Comparison of ENCODE assay signal across 9 cellular contexts in genomic region chr13:36344886-36345437, GRCh38. TPM values are rescaled to one million over a fixed set of nuclear protein-coding genes. Genes with fewer than 3 reads are reported as not detected.
DNase-seq lines count a peak whose midpoint lies in the region; TF ChIP-seq lines count a peak whose summit lies in the region.
"Had no signal": no experiment of that assay in that cellular context is flagged by ENCODE, and none has a peak within 500 bp of the region (broad histone marks: within the 10 kb centered on the region; RNA-seq: fewer than 3 reads in every experiment).

No MANE protein-coding gene starts in this region.

- H3K4me1 Mint-ChIP-seq in activated CD4-positive, alpha-beta T cell treated with anti-CD3 and anti-CD28 coated beads, Interleukin-2, amount 10 ng/mL, durations not matched to agents 24 days and 14 days, result peaks cover 18% of the 10 kb centered on the region
- H3K4me1 Mint-ChIP-seq in endothelial cell (ENCODE audit: unreplicated experiment) (no peaks in the 10 kb centered on the region), nephron (peaks cover 37% of the 10 kb centered on the region)

- no peak overlapping the region for H2AFZ ChIP-seq in MM.1S (ENCODE audit: low read length)

- no peaks in the 10 kb centered on the region for H3K27me3 ChIP-seq in MM.1S (replicated peaks; ENCODE audit: insufficient read depth, low read length)

- H4K20me1 ChIP-seq in MM.1S (ENCODE audit: insufficient read depth, low read length), result no peaks in the 10 kb centered on the region

- H3K9me2 ChIP-seq in MM.1S (replicated peaks; ENCODE audit: insufficient read depth, low read length), result no peaks in the 10 kb centered on the region

- peaks cover 4% of the 10 kb centered on the region for H3K36me3 Mint-ChIP-seq in activated CD4-positive, alpha-beta T cell treated with anti-CD3 and anti-CD28 coated beads, Interleukin-2, amount 10 ng/mL, durations not matched to agents 24 days and 14 days (ENCODE audit: low read depth)
- H3K36me3 Mint-ChIP-seq in endothelial cell (ENCODE audit: low read depth, unreplicated experiment), result peaks cover 4% of the 10 kb centered on the region
- H3K36me3 Mint-ChIP-seq in nephron (ENCODE audit: low read depth), result no peaks in the 10 kb centered on the region

- in situ Hi-C loops in SK-MEL-5 (cut with HindIII; ENCODE audit: low pct_unique_long_range_greater_than_20kb, low sequenced_read_pairs), result no loop called here

- peak overlapping the region; percentile 92 for H3K27ac Mint-ChIP-seq in activated CD4-positive, alpha-beta T cell treated with anti-CD3 and anti-CD28 coated beads, Interleukin-2, amount 10 ng/mL, durations not matched to agents 24 days and 14 days
- H3K27ac Mint-ChIP-seq in endothelial cell (ENCODE audit: unreplicated experiment), result peak overlapping the region; percentile 31
- peak overlapping the region; percentile 99 to 100 (median 99) for H3K27ac Mint-ChIP-seq in nephron

- no peaks in the 10 kb centered on the region for H3F3A ChIP-seq in MM.1S (ENCODE audit: insufficient read depth, low read length)

- H3K4me3 Mint-ChIP-seq in activated CD4-positive, alpha-beta T cell treated with anti-CD3 and anti-CD28 coated beads, Interleukin-2, amount 10 ng/mL, durations not matched to agents 24 days and 14 days, result peak overlapping the region; percentile 92
- H3K4me3 Mint-ChIP-seq in endothelial cell (ENCODE audit: unreplicated experiment) (peak overlapping the region; percentile 94), nephron (peak overlapping the region; percentile 95 to 97 (median 96))

- no peaks in the 10 kb centered on the region for H3K36me3 ChIP-seq in MM.1S (replicated peaks; ENCODE audit: insufficient read depth, low read length)

- no peak overlapping the region for H3K9ac ChIP-seq in MM.1S (ENCODE audit: low read length)

- H3K9me3 Mint-ChIP-seq in activated CD4-positive, alpha-beta T cell treated with anti-CD3 and anti-CD28 coated beads, Interleukin-2, amount 10 ng/mL, durations not matched to agents 24 days and 14 days, result no peaks in the 10 kb centered on the region
- H3K9me3 Mint-ChIP-seq in endothelial cell (ENCODE audit: unreplicated experiment) (no peaks in the 10 kb centered on the region), nephron (no peaks in the 10 kb centered on the region)

- TF ChIP-seq CTCF in endothelial cell (IDR thresholded peaks at IDR 0.05; ENCODE audit: unreplicated experiment) (no peak), nephron (IDR thresholded peaks at IDR 0.05; ENCODE audit: unreplicated experiment in 3 of 3) (no peak), MM.1S (IDR thresholded peaks at IDR 0.05; ENCODE audit: low read length) (no peak)

- H3K27ac ChIP-seq in MM.1S (ENCODE audit: low read length), result no peak overlapping the region

- no peaks in the 10 kb centered on the region for H3K27me3 Mint-ChIP-seq in activated CD4-positive, alpha-beta T cell treated with anti-CD3 and anti-CD28 coated beads, Interleukin-2, amount 10 ng/mL, durations not matched to agents 24 days and 14 days
- peaks cover 9% of the 10 kb centered on the region for H3K27me3 Mint-ChIP-seq in endothelial cell (ENCODE audit: unreplicated experiment)
- no peaks in the 10 kb centered on the region for H3K27me3 Mint-ChIP-seq in nephron (ENCODE audit: low read depth)

- DNase-seq in activated CD4-positive, alpha-beta T cell treated with anti-CD3 and anti-CD28 coated beads, Interleukin-2, amount 10 ng/mL, durations not matched to agents 24 days and 14 days, result peak; percentile 76
- DNase-seq in activated CD4-positive, alpha-beta T cell treated with anti-CD3 and anti-CD28 coated beads for 1 hour, result no peak
- DNase-seq in SK-MEL-5 (ENCODE audit: low read depth, low spot score) (peak; percentile 35), endothelial cell (ENCODE audit: low spot score) (no peak), MM.1S (no peak), COR-L47 (lab: John Stamatoyannopoulos, UW) (no peak), NCI-H146 (lab: John Stamatoyannopoulos, UW) (no peak)
- DNase-seq: DND-41 had no signal

- no peak overlapping the region for H3K4me3 ChIP-seq in MM.1S (ENCODE audit: low read length)

- no peaks in the 10 kb centered on the region for H3K4me1 ChIP-seq in MM.1S (ENCODE audit: low read length)

- H3K9me3 ChIP-seq in MM.1S (replicated peaks; ENCODE audit: insufficient read depth, low read length), result no peaks in the 10 kb centered on the region

- H3K79me2 ChIP-seq in MM.1S (ENCODE audit: low read length), result no peaks in the 10 kb centered on the region

- intact Hi-C loops in activated CD4-positive, alpha-beta T cell treated with anti-CD3 and anti-CD28 coated beads, Interleukin-2, amount 10 ng/mL, durations not matched to agents 24 days and 14 days (cut with micrococcal nuclease), result loop anchor here (1.0 to 5.0 kb wide), 3 partner anchors 47 to 2002 kb away; partner anchors contain the start of genes CCNA1 and UFM1

- H3K4me2 ChIP-seq in MM.1S (ENCODE audit: low read depth, low read length), result no peak overlapping the region

RNA-seq across cellular contexts. Expression of gene SPART, which starts 1.2 kb away (rescaled TPM):
- 25.3 and 31.8 TPM in 2 replicates for total RNA-seq in activated CD4-positive, alpha-beta T cell treated with anti-CD3 and anti-CD28 coated beads, Interleukin-2, amount 10 ng/mL, durations not matched to agents 24 days and 14 days
- total RNA-seq in SK-MEL-5 (2014; rRNA removed; shearing (Covaris generic)), result 143 and 154 TPM in 2 replicates
- 60.5 and 88.7 TPM in 2 replicates for polyA plus RNA-seq in SK-MEL-5 (2015; cell fraction: cytosol; rRNA removed)
- 95.0 and 114 TPM in 2 replicates for polyA plus RNA-seq in SK-MEL-5 (2015; cell fraction: nucleus; rRNA removed)
- 32.6 TPM for total RNA-seq in endothelial cell (ENCODE audit: unreplicated experiment)

RNA-seq across cellular contexts. Expression of gene CCDC169, which starts 47.3 kb away (rescaled TPM):
- total RNA-seq in activated CD4-positive, alpha-beta T cell treated with anti-CD3 and anti-CD28 coated beads, Interleukin-2, amount 10 ng/mL, durations not matched to agents 24 days and 14 days, result 0.35 and 0.50 TPM in 2 replicates
- total RNA-seq in SK-MEL-5 (2014; rRNA removed; shearing (Covaris generic)), result 1.7 and 1.9 TPM in 2 replicates
- polyA plus RNA-seq in SK-MEL-5 (2015; cell fraction: cytosol; rRNA removed), result 1.0 and 1.6 TPM in 2 replicates
- 4.1 and 4.9 TPM in 2 replicates for polyA plus RNA-seq in SK-MEL-5 (2015; cell fraction: nucleus; rRNA removed)
- 3.1 TPM for total RNA-seq in endothelial cell (ENCODE audit: unreplicated experiment)

Comparison
In these comparisons a context has a peak if more than half of its experiments do, and no peak if none do; other contexts are left out.
1. DNase-seq: peak in activated CD4-positive, alpha-beta T cell treated with anti-CD3 and anti-CD28 coated beads, Interleukin-2, amount 10 ng/mL, durations not matched to agents 24 days and 14 days (single experiment) and SK-MEL-5 (single experiment); none in activated CD4-positive, alpha-beta T cell treated with anti-CD3 and anti-CD28 coated beads for 1 hour (single experiment), endothelial cell (single experiment), MM.1S (single experiment), COR-L47 (single experiment) and NCI-H146 (single experiment).
2. H3K27ac Mint-ChIP-seq: peak in every context shown above with its lines; median percentile 99 in nephron; 92 in activated CD4-positive, alpha-beta T cell treated with anti-CD3 and anti-CD28 coated beads, Interleukin-2, amount 10 ng/mL, durations not matched to agents 24 days and 14 days; 31 in endothelial cell.
3. Peak in every context shown above with its lines, with median percentiles within 50 percentile points of each other: H3K4me3 Mint-ChIP-seq.